Comparison of ENCODE assay signal across 8 cellular contexts in the genomic region with DNA sequence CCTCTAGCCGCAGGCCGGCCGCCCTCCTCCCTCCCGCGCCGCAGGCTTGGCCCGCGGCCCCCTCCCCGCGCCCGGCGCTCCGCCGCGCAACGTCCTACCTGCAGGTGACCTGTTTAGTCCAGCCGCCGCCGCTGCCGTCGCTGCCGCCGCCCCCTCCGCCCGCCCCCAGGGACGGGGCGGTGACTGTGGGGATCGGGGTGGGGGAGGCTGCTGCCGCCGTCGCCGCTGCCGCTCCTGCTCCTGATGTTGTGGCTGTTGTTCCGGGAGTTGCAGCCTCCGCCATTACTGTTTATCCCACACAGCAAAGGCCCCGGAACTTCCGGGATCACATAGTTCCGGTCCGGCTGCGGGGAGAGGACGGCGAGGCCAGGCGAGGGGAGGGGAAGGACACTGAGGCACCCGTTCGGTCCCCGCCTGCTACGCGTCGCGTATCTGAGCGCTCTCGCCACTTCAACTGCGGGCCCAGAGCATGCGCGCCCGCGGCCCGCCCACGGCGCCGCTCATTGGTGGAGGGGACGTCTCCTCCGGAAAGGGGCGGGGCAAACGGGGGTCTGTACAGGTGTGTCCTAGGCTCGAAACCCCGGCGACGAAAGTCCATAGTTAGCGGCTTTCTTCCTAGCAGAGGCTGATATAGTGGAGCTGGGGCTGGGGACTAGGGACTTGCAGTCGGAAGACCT. TPM values are rescaled to one million over a fixed set of nuclear protein-coding genes. Genes with fewer than 3 reads are reported as not detected.
DNase-seq lines count a peak whose midpoint lies in the region; ATAC-seq and TF ChIP-seq lines count a peak whose summit lies in the region.

A gene with protein sequence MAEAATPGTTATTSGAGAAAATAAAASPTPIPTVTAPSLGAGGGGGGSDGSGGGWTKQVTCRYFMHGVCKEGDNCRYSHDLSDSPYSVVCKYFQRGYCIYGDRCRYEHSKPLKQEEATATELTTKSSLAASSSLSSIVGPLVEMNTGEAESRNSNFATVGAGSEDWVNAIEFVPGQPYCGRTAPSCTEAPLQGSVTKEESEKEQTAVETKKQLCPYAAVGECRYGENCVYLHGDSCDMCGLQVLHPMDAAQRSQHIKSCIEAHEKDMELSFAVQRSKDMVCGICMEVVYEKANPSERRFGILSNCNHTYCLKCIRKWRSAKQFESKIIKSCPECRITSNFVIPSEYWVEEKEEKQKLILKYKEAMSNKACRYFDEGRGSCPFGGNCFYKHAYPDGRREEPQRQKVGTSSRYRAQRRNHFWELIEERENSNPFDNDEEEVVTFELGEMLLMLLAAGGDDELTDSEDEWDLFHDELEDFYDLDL (minus strand): TSS at position 444 of the 677 bp plus-strand sequence. CDS start 161 bp downstream, at position 283.

- CTCF ChIA-PET in SK-N-SH (lab: Yijun Ruan, JAX) = interaction anchor here (0.6 to 4.8 kb wide), 12 partner anchors 9 to 174 kb away, joined by 3 to 43 read pairs (median 6); no protein-coding TSS in a partner anchor

- peaks cover 13% of the 10 kb centered on the region for H3F3A ChIP-seq in SK-N-SH (replicated peaks; ENCODE audit: insufficient read depth)

- H3K9ac ChIP-seq in SK-N-SH = peak within 1 kb of the TSS; percentile 85

- peak within 1 kb of the TSS; percentile 97 for H3K27ac Mint-ChIP-seq in activated naive CD4-positive, alpha-beta T cell treated with anti-CD3 and anti-CD28 coated beads, Interleukin-2, amount 50 U/mL, for 24 hours

- no peaks in the 10 kb centered on the region for H3K9me3 Mint-ChIP-seq in activated naive CD4-positive, alpha-beta T cell treated with anti-CD3 and anti-CD28 coated beads, Interleukin-2, amount 50 U/mL, for 24 hours

- H3K27me3 ChIP-seq in SK-N-SH (ENCODE audit: insufficient read depth) = peaks cover 8% of the 10 kb centered on the region; the same call in 1 of the 2 replicates

- H3K4me1 ChIP-seq in SK-N-SH (ENCODE audit: control insufficient read depth in 1 of 2, insufficient read depth in 2 of 2, low read depth in 1 of 2, low read length in 1 of 2) = peaks cover 4 to 7% of the 10 kb centered on the region in 2 experiments; a peak in 2 of 4 replicates

- peaks cover 29% of the 10 kb centered on the region for H3K4me1 Mint-ChIP-seq in activated naive CD4-positive, alpha-beta T cell treated with anti-CD3 and anti-CD28 coated beads, Interleukin-2, amount 50 U/mL, for 24 hours

- peak within 1 kb of the TSS; percentile 99 for H3K4me3 Mint-ChIP-seq in activated naive CD4-positive, alpha-beta T cell treated with anti-CD3 and anti-CD28 coated beads, Interleukin-2, amount 50 U/mL, for 24 hours

- peaks cover 40% of the 10 kb centered on the region for H4K20me1 ChIP-seq in SK-N-SH (ENCODE audit: insufficient read depth)

- peaks cover 0 to 4% of the 10 kb centered on the region in 2 experiments for H3K36me3 ChIP-seq in SK-N-SH (replicated peaks in 1 of 2; ENCODE audit: control insufficient read depth in 1 of 2, insufficient read depth in 2 of 2, low read length in 1 of 2)

- WGBS in SK-N-SH (ENCODE audit: low lambda C conversion rate) = 0% methylated on average over 25 of the region's 71 CpGs

- H3K79me2 ChIP-seq in SK-N-SH (ENCODE audit: insufficient read depth) = peaks cover 49% of the 10 kb centered on the region

- H3K4me2 ChIP-seq in SK-N-SH = peak within 1 kb of the TSS; percentile 83

- no peaks in the 10 kb centered on the region for H3K9me2 ChIP-seq in SK-N-SH

- DNase-seq in GM04504 (ENCODE audit: low read depth) (peak; percentile 81), NCI-H1048 (lab: John Stamatoyannopoulos, UW) (peak; percentile 93), SK-N-SH (peak; percentile 99), globus pallidus (ENCODE audit: low spot score) (peak; percentile 94), occipital lobe (lab: John Stamatoyannopoulos, UW) (peak; percentile 96)

- H3K27ac ChIP-seq in SK-N-SH (ENCODE audit: low read depth in 2 of 2, low read length in 1 of 2) (peak within 1 kb of the TSS; percentile 70 to 71), temporal lobe (ENCODE audit: low read depth, low read length) (peak within 1 kb of the TSS; percentile 69)

- TF ChIP-seq RAD21 in SK-N-SH (IDR thresholded peaks at IDR 0.05; ENCODE audit: low read length) = no peak

- peak within 1 kb of the TSS; percentile 95 for H2AFZ ChIP-seq in SK-N-SH (ENCODE audit: low read depth)

- POLR2A ChIA-PET in SK-N-SH (lab: Yijun Ruan, JAX) = interaction anchor here (1.0 to 1.3 kb wide), 3 partner anchors 161 to 217 kb away, joined by 3 to 6 read pairs (median 3); a partner anchor contains a TSS

- H3K27me3 Mint-ChIP-seq in activated naive CD4-positive, alpha-beta T cell treated with anti-CD3 and anti-CD28 coated beads, Interleukin-2, amount 50 U/mL, for 24 hours = no peaks in the 10 kb centered on the region

- H3K9me3 ChIP-seq in SK-N-SH = no peaks in the 10 kb centered on the region

- peak; percentile 91 for ATAC-seq in HG02571 (IDR thresholded peaks at IDR 0.05; ENCODE audit: unreplicated experiment)

- H3K4me3 ChIP-seq in SK-N-SH (ENCODE audit: low read depth in 2 of 2, low read length in 1 of 2) = peak within 1 kb of the TSS; percentile 65 to 81

- no peak for TF ChIP-seq CTCF in SK-N-SH (IDR thresholded peaks at IDR 0.05)

- TF ChIP-seq EP300 in SK-N-SH (IDR thresholded peaks at IDR 0.05; ENCODE audit: borderline replicate concordance in 1 of 2, low read depth in 1 of 2, low read length in 1 of 2) = no peak

- H3K36me3 Mint-ChIP-seq in activated naive CD4-positive, alpha-beta T cell treated with anti-CD3 and anti-CD28 coated beads, Interleukin-2, amount 50 U/mL, for 24 hours = no peaks in the 10 kb centered on the region

TF ChIP-seq in SK-N-SH, 30 proteins besides CTCF, POLR2A, EP300 and RAD21:
- TF ChIP-seq NRF1 (IDR thresholded peaks at IDR 0.05; ENCODE audit: low read depth, low read length) (peak; percentile 95), RFX5 (IDR thresholded peaks at IDR 0.05; ENCODE audit: low read length) (peak; percentile 43; the same call in 1 of the 2 replicates), FOSL2 (IDR thresholded peaks at IDR 0.05; ENCODE audit: borderline replicate concordance, low read depth) (no peak), TAF1 (IDR thresholded peaks at IDR 0.05; ENCODE audit: borderline replicate concordance, low read depth, low read length) (peak; percentile 96), SIN3A (IDR thresholded peaks at IDR 0.05; ENCODE audit: borderline replicate concordance, low read depth, low read length) (peak; percentile 90), FOXJ3 (CRISPR knock-in tag; IDR thresholded peaks at IDR 0.05) (peak; percentile 85; the same call in 1 of the 2 replicates), ELF1 (IDR thresholded peaks at IDR 0.05) (peak; percentile 98), MXI1 (IDR thresholded peaks at IDR 0.05; ENCODE audit: low read depth, low read length) (peak; percentile 85), RCOR1 (IDR thresholded peaks at IDR 0.05; ENCODE audit: low read length) (no peak), GABPA (IDR thresholded peaks at IDR 0.05; ENCODE audit: low read depth) (peak; percentile 94), POLR2AphosphoS5 (IDR thresholded peaks at IDR 0.05; ENCODE audit: low read depth, low read length) (peak; percentile 81), YY1 (IDR thresholded peaks at IDR 0.05; ENCODE audit: low read depth) (peak; percentile 94)
- TF ChIP-seq, protein P1, sequence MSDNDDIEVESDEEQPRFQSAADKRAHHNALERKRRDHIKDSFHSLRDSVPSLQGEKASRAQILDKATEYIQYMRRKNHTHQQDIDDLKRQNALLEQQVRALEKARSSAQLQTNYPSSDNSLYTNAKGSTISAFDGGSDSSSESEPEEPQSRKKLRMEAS (IDR thresholded peaks at IDR 0.05; ENCODE audit: low read depth) = peak; percentile 90
- TF ChIP-seq, protein P2, sequence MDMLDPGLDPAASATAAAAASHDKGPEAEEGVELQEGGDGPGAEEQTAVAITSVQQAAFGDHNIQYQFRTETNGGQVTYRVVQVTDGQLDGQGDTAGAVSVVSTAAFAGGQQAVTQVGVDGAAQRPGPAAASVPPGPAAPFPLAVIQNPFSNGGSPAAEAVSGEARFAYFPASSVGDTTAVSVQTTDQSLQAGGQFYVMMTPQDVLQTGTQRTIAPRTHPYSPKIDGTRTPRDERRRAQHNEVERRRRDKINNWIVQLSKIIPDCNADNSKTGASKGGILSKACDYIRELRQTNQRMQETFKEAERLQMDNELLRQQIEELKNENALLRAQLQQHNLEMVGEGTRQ (IDR thresholded peaks at IDR 0.05; ENCODE audit: borderline replicate concordance, low read depth, low read length) = no peak
- TF ChIP-seq, protein P3, sequence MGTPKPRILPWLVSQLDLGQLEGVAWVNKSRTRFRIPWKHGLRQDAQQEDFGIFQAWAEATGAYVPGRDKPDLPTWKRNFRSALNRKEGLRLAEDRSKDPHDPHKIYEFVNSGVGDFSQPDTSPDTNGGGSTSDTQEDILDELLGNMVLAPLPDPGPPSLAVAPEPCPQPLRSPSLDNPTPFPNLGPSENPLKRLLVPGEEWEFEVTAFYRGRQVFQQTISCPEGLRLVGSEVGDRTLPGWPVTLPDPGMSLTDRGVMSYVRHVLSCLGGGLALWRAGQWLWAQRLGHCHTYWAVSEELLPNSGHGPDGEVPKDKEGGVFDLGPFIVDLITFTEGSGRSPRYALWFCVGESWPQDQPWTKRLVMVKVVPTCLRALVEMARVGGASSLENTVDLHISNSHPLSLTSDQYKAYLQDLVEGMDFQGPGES (IDR thresholded peaks at IDR 0.05; ENCODE audit: low read depth, low read length) = no peak

RNA-seq across cellular contexts. Expression of the gene that starts here (rescaled TPM):
- 53.5 and 61.4 TPM in 2 replicates for polyA plus RNA-seq in SK-N-SH (2012; rRNA removed)
- polyA plus RNA-seq in SK-N-SH (2012; cell fraction: cytosol; rRNA removed) = 59.4 and 62.2 TPM in 2 replicates
- 46.5 and 61.8 TPM in 2 replicates for polyA plus RNA-seq in SK-N-SH (2012; cell fraction: nucleus; rRNA removed)
- 89.2 TPM for total RNA-seq in occipital lobe
- 80.9 TPM for total RNA-seq in temporal lobe

Comparison
In these comparisons a context has a peak if more than half of its experiments do, and no peak if none do; other contexts are left out.
1. Peak in every context shown above with its lines: DNase-seq, ATAC-seq, H3K4me3 ChIP-seq and H3K27ac ChIP-seq.